1 cellular context compared by ENCODE assay signal in the genomic region with DNA sequence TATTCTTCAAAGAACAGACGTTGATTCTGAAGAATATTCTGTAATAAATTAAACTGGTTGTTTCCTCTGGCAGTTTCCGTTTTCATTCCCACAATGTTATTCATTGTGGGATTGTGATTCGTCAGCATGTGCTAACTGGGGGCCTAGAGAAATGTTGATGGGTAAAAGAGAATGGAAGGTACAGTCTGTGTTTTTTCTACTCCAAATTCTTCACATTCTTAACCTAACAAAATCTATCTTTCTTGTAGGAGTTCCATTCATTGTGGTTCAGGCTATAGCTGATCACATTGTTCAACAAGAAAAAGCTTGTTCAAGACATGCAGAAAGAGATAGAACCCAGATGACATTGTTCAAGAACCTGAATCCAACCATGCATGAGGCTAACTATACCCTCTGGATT.
TF ChIP-seq lines count a peak whose summit lies in the region.

No MANE protein-coding gene starts in this region.

TF ChIP-seq in H1, 55 proteins besides CTCF, POLR2A, EP300 and RAD21:
- TF ChIP-seq KDM1A (IDR thresholded peaks at IDR 0.05; ENCODE audit: borderline replicate concordance, low read length) (no peak), GTF2F1 (IDR thresholded peaks at IDR 0.05; ENCODE audit: borderline replicate concordance, low read depth, low read length) (no peak), EGR1 (IDR thresholded peaks at IDR 0.05; ENCODE audit: borderline replicate concordance, low read depth, low read length) (no peak), SP2 (IDR thresholded peaks at IDR 0.05; ENCODE audit: low read length) (no peak), CHD2 (IDR thresholded peaks at IDR 0.05; ENCODE audit: low read length) (no peak), RBBP5 (IDR thresholded peaks at IDR 0.05; ENCODE audit: borderline replicate concordance, low read depth, low read length) (no peak)
